9 cellular contexts compared by ENCODE assay signal in the genomic region with DNA sequence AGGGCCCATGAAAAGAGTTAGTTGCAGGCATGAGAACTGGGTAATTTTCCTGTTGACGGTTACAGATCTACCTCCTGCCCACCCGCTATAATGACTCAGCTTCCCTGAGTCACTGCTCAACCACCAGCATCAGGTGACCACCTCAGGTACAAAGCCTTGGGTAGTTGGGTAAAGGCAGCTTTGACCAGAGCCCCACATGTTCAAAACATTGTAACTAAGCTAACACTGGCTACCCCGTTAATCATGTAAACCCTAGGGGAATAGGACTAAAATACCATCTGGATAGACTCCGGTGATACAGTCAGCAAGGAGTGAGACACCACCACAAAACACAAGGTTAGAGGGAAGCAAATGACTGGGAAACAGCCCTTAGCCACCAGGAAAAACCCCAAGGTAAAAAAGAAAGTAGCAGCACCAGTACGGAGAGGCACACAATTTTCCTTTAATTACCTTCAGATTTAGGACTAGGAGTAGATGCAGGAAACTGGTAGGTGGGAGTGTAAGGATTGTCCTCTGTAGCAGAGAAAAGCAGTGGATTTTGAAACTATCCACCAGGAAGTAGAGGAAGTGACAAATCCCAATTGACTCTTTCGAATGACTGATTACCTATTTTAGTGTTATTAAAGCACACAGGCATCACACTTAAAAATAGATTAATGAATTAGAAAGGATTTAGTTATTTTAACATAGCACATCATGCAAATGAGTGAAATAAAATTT.
DNase-seq lines count a peak whose midpoint lies in the region; ATAC-seq, FAIRE-seq and TF ChIP-seq lines count a peak whose summit lies in the region.
"Had no signal": no experiment of that assay in that cellular context is flagged by ENCODE, and none has a peak within 500 bp of the region (broad histone marks: within the 10 kb centered on the region; RNA-seq: fewer than 3 reads in every experiment).

No MANE protein-coding gene starts in this region.

- in situ Hi-C loops in HepG2 (cut with HindIII; ENCODE audit: extremely low pct_ligation_motif_present, low pct_unique_long_range_greater_than_20kb) (no loop called here), brain microvascular endothelial cell (cut with HindIII; ENCODE audit: low pct_ligation_motif_present, low sequenced_read_pairs) (no loop called here)

- no TSS peak for BruUV-seq in HepG2 (replicated peaks; lab: Mats Ljungman, UMichigan)

- no peaks in the 10 kb centered on the region for H3K9me3 ChIP-seq in HepG2 (ENCODE audit: low read length)
- H3K9me3 ChIP-seq: esophagus squamous epithelium had no signal

- H3K27me3 Mint-ChIP-seq in GM23338 (ENCODE audit: insufficient read depth, low read depth, poor library complexity) (peaks cover 2% of the 10 kb centered on the region), CD14-positive monocyte (ENCODE audit: low read depth in 3 of 3) (peaks cover 0 to 3% (median 1%) of the 10 kb centered on the region in 3 donors)

- TF ChIP-seq CTCF in GM23338 (conservative IDR thresholded peaks at IDR 0.05; ENCODE audit: low read depth in 2 of 2) (no peak), HepG2 (CRISPR knock-in tag; IDR thresholded peaks at IDR 0.05) (no peak), brain microvascular endothelial cell (IDR thresholded peaks at IDR 0.05; ENCODE audit: low read depth, low read length, missing control alignments) (no peak), CD14-positive monocyte (IDR thresholded peaks at IDR 0.05) (no peak)

- H3K4me1 ChIP-seq in GM23338 (ENCODE audit: insufficient read depth): no peaks in the 10 kb centered on the region
- peaks cover 17% of the 10 kb centered on the region for H3K4me1 ChIP-seq in HepG2 (ENCODE audit: insufficient read depth, low read length)

- POLR2A ChIA-PET in HepG2 (lab: Yijun Ruan, JAX): no interaction called here

- TF ChIP-seq EP300 in HepG2 (IDR thresholded peaks at IDR 0.05; ENCODE audit: low read depth in 2 of 2, low read length in 2 of 2) (no peak), HepG2 (CRISPR knock-in tag; IDR thresholded peaks at IDR 0.05; ENCODE audit: borderline replicate concordance) (no peak)

- CTCF ChIA-PET in HepG2 (lab: Yijun Ruan, JAX; ENCODE audit: low intra/inter-chr PET ratio, low total read pairs): no interaction called here

- H3K27ac ChIP-seq in GM23338 (ENCODE audit: low read depth): no peak overlapping the region
- no peak overlapping the region for H3K27ac ChIP-seq in HepG2 (ENCODE audit: extremely low read length, insufficient read depth, low read length)
- H3K27ac ChIP-seq in brain microvascular endothelial cell: no peak overlapping the region

- intact Hi-C loops in HepG2 (cut with micrococcal nuclease; ENCODE audit: unreplicated experiment): no loop called here
- intact Hi-C loops in CD14-positive monocyte (cut with micrococcal nuclease): no loop called here

- no peak overlapping the region for H3K4me2 ChIP-seq in GM23338
- no peak overlapping the region for H3K4me2 ChIP-seq in HepG2 (ENCODE audit: low read depth, low read length)

- no peak for DNase-seq in GM23338 (ENCODE audit: low spot score)
- peak; percentile 53 for DNase-seq in RPMI7951 (ENCODE audit: low read depth)
- DNase-seq in HepG2 (ENCODE audit: low spot score): peak; percentile 20
- no peak for DNase-seq in brain microvascular endothelial cell
- no peak for DNase-seq in CD14-positive monocyte (ENCODE audit: low spot score)
- DNase-seq in central memory CD4-positive, alpha-beta T cell: no peak
- DNase-seq in inferior parietal cortex (ENCODE audit: extremely low spot score): no peak
- DNase-seq: esophagus squamous epithelium had no signal

- H3K9me2 ChIP-seq in GM23338 (ENCODE audit: insufficient read depth): 0 out of 2 replicates have a peak, but pooled peaks cover 6% of the 10 kb centered on the region

- no peak overlapping the region for H3K9ac ChIP-seq in HepG2 (ENCODE audit: insufficient read depth, low read depth, low read length)

- H3K27me3 ChIP-seq in GM23338 (ENCODE audit: insufficient read depth): no peaks in the 10 kb centered on the region
- no peaks in the 10 kb centered on the region for H3K27me3 ChIP-seq in HepG2 (ENCODE audit: control insufficient read depth in 1 of 2, insufficient read depth in 2 of 2, low read length in 2 of 2)
- H3K27me3 ChIP-seq in brain microvascular endothelial cell (replicated peaks): no peaks in the 10 kb centered on the region
- H3K27me3 ChIP-seq: esophagus squamous epithelium had no signal

- no peaks in the 10 kb centered on the region for H3F3A ChIP-seq in GM23338 (replicated peaks; ENCODE audit: low read depth)

- FAIRE-seq in HepG2 (lab: Jason Lieb, UNC): no peak

- WGBS in HepG2 (ENCODE audit: low lambda C conversion rate): 100% methylated on average over 6 of the region's 6 CpGs

- H2AFZ ChIP-seq in GM23338 (no peak overlapping the region), HepG2 (ENCODE audit: low read length) (no peak overlapping the region)

- TF ChIP-seq RAD21 in HepG2 (CRISPR knock-in tag; IDR thresholded peaks at IDR 0.05): no peak

- H3K4me3 ChIP-seq in GM23338 (no peak overlapping the region), HepG2 (replicated peaks in 1 of 3; ENCODE audit: insufficient read depth in 1 of 3, low read depth in 2 of 3, low read length in 3 of 3) (no peak overlapping the region), brain microvascular endothelial cell (ENCODE audit: low read depth, low read length) (no peak overlapping the region)

- H3K79me2 ChIP-seq in GM23338 (replicated peaks; ENCODE audit: insufficient read depth) (no peaks in the 10 kb centered on the region), HepG2 (ENCODE audit: insufficient read depth, low read length) (no peaks in the 10 kb centered on the region)

- H4K20me1 ChIP-seq in GM23338 (replicated peaks; ENCODE audit: insufficient read depth) (peaks cover 4% of the 10 kb centered on the region; the same call in 1 of the 2 replicates), HepG2 (ENCODE audit: insufficient read depth, low read length) (no peaks in the 10 kb centered on the region)

- H3K4me1 Mint-ChIP-seq in GM23338: peaks cover 12% of the 10 kb centered on the region
- H3K4me1 Mint-ChIP-seq in CD14-positive monocyte: peaks cover 4% of the 10 kb centered on the region

- TF ChIP-seq POLR2A in GM18505 (IDR thresholded peaks at IDR 0.05; ENCODE audit: borderline replicate concordance, extremely low read depth, insufficient read depth, insufficient read length) (no peak), HepG2 (IDR thresholded peaks at IDR 0.05; ENCODE audit: insufficient read depth in 1 of 2, low read depth in 2 of 2, low read length in 2 of 2) (no peak)

- H3K36me3 ChIP-seq in GM23338 (ENCODE audit: insufficient read depth): peaks cover 13% of the 10 kb centered on the region; the same call in 1 of the 2 replicates
- H3K36me3 ChIP-seq in HepG2 (replicated peaks in 1 of 2; ENCODE audit: control insufficient read depth in 1 of 2, insufficient read depth in 2 of 2, low read length in 2 of 2): peaks cover 23 to 60% of the 10 kb centered on the region in 2 experiments
- no peaks in the 10 kb centered on the region for H3K36me3 ChIP-seq in brain microvascular endothelial cell (replicated peaks)

- H3K27ac Mint-ChIP-seq in GM23338 (peak overlapping the region; percentile 76), CD14-positive monocyte (peak overlapping the region in 1 of 7 donors; percentile 28)

- H3K4me3 Mint-ChIP-seq in GM23338: no peak overlapping the region
- no peak overlapping the region for H3K4me3 Mint-ChIP-seq in CD14-positive monocyte

- peaks cover 17% of the 10 kb centered on the region for H3K36me3 Mint-ChIP-seq in GM23338 (ENCODE audit: low read depth)
- H3K36me3 Mint-ChIP-seq in CD14-positive monocyte: no peaks in the 10 kb centered on the region

- H3K9me3 Mint-ChIP-seq in GM23338 (no peaks in the 10 kb centered on the region; the same call in 2 of the 3 replicates), CD14-positive monocyte (no peaks in the 10 kb centered on the region)

- ATAC-seq in GM18505 (IDR thresholded peaks at IDR 0.05; ENCODE audit: unreplicated experiment) (peak; percentile 53), GM23338 (no peak), HepG2 (no peak)

TF ChIP-seq in GM23338, 12 proteins besides CTCF, POLR2A, EP300 and RAD21:
- TF ChIP-seq POLR2AphosphoS5 (IDR thresholded peaks at IDR 0.05; ENCODE audit: low read depth) (no peak), ZNF331 (CRISPR knock-in tag; IDR thresholded peaks at IDR 0.05; ENCODE audit: low read depth) (no peak), EZH2phosphoT487 (IDR thresholded peaks at IDR 0.05; ENCODE audit: unreplicated experiment) (no peak)

TF ChIP-seq in HepG2, 621 proteins besides CTCF, POLR2A, EP300 and RAD21:
- peak; percentile 66 for TF ChIP-seq FOSL2 (CRISPR knock-in tag; IDR thresholded peaks at IDR 0.05)
- no peak for TF ChIP-seq ASH2L (IDR thresholded peaks at IDR 0.05; ENCODE audit: insufficient read length, low read depth, low read length)
- TF ChIP-seq, protein P1, sequence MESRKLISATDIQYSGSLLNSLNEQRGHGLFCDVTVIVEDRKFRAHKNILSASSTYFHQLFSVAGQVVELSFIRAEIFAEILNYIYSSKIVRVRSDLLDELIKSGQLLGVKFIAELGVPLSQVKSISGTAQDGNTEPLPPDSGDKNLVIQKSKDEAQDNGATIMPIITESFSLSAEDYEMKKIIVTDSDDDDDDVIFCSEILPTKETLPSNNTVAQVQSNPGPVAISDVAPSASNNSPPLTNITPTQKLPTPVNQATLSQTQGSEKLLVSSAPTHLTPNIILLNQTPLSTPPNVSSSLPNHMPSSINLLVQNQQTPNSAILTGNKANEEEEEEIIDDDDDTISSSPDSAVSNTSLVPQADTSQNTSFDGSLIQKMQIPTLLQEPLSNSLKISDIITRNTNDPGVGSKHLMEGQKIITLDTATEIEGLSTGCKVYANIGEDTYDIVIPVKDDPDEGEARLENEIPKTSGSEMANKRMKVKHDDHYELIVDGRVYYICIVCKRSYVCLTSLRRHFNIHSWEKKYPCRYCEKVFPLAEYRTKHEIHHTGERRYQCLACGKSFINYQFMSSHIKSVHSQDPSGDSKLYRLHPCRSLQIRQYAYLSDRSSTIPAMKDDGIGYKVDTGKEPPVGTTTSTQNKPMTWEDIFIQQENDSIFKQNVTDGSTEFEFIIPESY (CRISPR knock-in tag; IDR thresholded peaks at IDR 0.05): peak; percentile 94

Comparison
In these comparisons a context has a peak if more than half of its experiments do, and no peak if none do; other contexts are left out.
1. DNase-seq: peak in RPMI7951 (single experiment) and HepG2 (single experiment); none in GM23338 (single experiment), brain microvascular endothelial cell (single experiment), CD14-positive monocyte (single experiment), central memory CD4-positive, alpha-beta T cell (single experiment) and inferior parietal cortex (single experiment).